8 cellular contexts compared by ENCODE assay signal in the genomic region with DNA sequence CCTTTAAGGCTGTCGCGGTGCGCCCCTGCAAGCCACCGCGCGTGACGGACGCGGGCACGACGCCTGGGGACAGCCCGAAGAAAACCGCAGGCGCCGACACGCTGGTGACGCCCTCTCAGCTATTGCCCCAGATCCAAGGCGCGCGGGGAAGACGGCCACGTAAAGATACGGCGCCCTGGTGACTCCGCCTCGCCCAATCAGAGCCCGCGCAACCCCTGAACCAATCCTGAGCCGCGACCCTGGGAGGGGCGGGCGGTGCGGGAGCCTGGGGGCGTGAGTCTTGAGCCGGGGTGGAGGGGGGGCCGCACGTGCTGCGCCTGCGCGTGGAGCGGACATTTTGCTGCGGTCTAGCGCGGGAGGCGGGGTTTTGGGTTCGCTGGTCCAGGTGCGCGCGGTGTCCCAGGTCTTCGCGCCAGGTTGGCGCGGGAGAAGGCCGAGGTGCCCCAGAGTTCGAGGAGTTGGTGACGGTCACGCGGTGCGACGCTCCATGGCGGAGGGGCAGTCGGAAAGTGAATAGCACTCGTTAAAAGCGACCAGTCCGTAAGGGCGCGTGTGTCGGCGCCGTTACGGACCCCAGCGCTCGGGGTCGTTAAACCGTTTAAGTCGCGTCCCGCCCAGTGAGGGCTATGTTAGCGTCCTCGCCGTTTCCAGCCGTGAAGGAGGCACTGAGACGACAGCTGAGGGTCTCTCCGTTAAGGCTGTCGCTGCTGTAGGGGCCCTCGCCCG. TPM values are rescaled to one million over a fixed set of nuclear protein-coding genes. Genes with fewer than 3 reads are reported as not detected.
DNase-seq lines count a peak whose midpoint lies in the region; ATAC-seq and TF ChIP-seq lines count a peak whose summit lies in the region.

No MANE protein-coding gene starts in this region.

- peak overlapping the region; percentile 67 for H3K27ac ChIP-seq in OCI-LY1 (ENCODE audit: low read depth, low read length, poor library complexity, severe bottlenecking)

- no peaks in the 10 kb centered on the region for H4K20me1 ChIP-seq in OCI-LY1 (ENCODE audit: insufficient read depth, low read length)

- no peaks in the 10 kb centered on the region for H3F3A ChIP-seq in OCI-LY1 (ENCODE audit: insufficient read depth, low read length)

- H2AFZ ChIP-seq in OCI-LY1 (ENCODE audit: low read length): no peak overlapping the region; the same call in 1 of the 2 replicates

- H3K9ac ChIP-seq in OCI-LY1 (ENCODE audit: low read length): peak overlapping the region; percentile 87

- DNase-seq in DMS 273 (lab: John Stamatoyannopoulos, UW; ENCODE audit: unreplicated experiment) (peak; percentile 99), HuH-7 (ENCODE audit: low spot score) (peak; percentile 97), activated T-cell treated with anti-CD3 and anti-CD28 coated beads for 24 hours (ENCODE audit: low read depth) (peak; percentile 96), epithelial cell of esophagus (ENCODE audit: low read depth) (peak; percentile 99)
- DNase-seq in stimulated activated CD8-positive, alpha-beta memory T cell treated with anti-CD3 and anti-CD28 coated beads, Interleukin-2, amount 100 ng/mL, for 48 hours (ENCODE audit: low read depth in 2 of 2): peak; percentile 95 to 97

- H3K4me1 ChIP-seq in OCI-LY1 (ENCODE audit: insufficient read depth, low read length, severe bottlenecking): peaks cover 25% of the 10 kb centered on the region
- H3K4me1 ChIP-seq in mononuclear cell (ENCODE audit: insufficient read depth, low read length): peaks cover 13% of the 10 kb centered on the region

- no peaks in the 10 kb centered on the region for H3K27me3 ChIP-seq in OCI-LY1 (ENCODE audit: insufficient read depth, low read length)
- no peaks in the 10 kb centered on the region for H3K27me3 ChIP-seq in mononuclear cell (ENCODE audit: insufficient read depth, low read length)

- no peak for TF ChIP-seq CTCF in OCI-LY1 (IDR thresholded peaks at IDR 0.05; ENCODE audit: low read length)
- TF ChIP-seq CTCF in epithelial cell of esophagus (IDR thresholded peaks at IDR 0.05; ENCODE audit: insufficient read depth, low read depth, low read length, missing control alignments): no peak

- peak; percentile 96 for ATAC-seq in GM21526 (IDR thresholded peaks at IDR 0.05; ENCODE audit: low FRiP score, unreplicated experiment)

- H3K4me3 ChIP-seq in OCI-LY1 (ENCODE audit: low read depth, low read length, poor library complexity, severe bottlenecking) (peak overlapping the region; percentile 69), epithelial cell of esophagus (ENCODE audit: low read length) (peak overlapping the region; percentile 78), mononuclear cell (ENCODE audit: low read length) (peak overlapping the region; percentile 68)

- no peaks in the 10 kb centered on the region for H3K36me3 ChIP-seq in OCI-LY1 (ENCODE audit: insufficient read depth, low read length)

- H3K4me2 ChIP-seq in OCI-LY1 (ENCODE audit: low read length): peak overlapping the region; percentile 91

- H3K9me3 ChIP-seq in OCI-LY1 (ENCODE audit: low read length) (no peaks in the 10 kb centered on the region), mononuclear cell (ENCODE audit: low read depth, low read length) (no peaks in the 10 kb centered on the region)

- no peaks in the 10 kb centered on the region for H3K79me2 ChIP-seq in OCI-LY1 (ENCODE audit: insufficient read depth, low read length)

- no peaks in the 10 kb centered on the region for H3K9me2 ChIP-seq in OCI-LY1 (ENCODE audit: low read depth, low read length)

RNA-seq across cellular contexts. Expression of gene NMUR1, which starts 15.9 kb away (rescaled TPM):
- total RNA-seq in mononuclear cell: 1.8 TPM

RNA-seq across cellular contexts. Expression of gene NCL, which starts 50.1 kb away (rescaled TPM):
- 182 TPM for total RNA-seq in mononuclear cell

Comparison
In these comparisons a context has a peak if more than half of its experiments do, and no peak if none do; other contexts are left out.
1. Peak in every context shown above with its lines: DNase-seq, ATAC-seq, H3K4me3 ChIP-seq and H3K27ac ChIP-seq.